19 cellular contexts compared by ENCODE assay signal in genomic region chr12:76531056-76531455, GRCh38. TPM values are rescaled to one million over a fixed set of nuclear protein-coding genes. Genes with fewer than 3 reads are reported as not detected.
A peak's percentile ranks its signal among the peaks of the same experiment; 100 is the strongest.
DNase-seq lines count a peak whose midpoint lies in the region; ATAC-seq, FAIRE-seq and TF ChIP-seq lines count a peak whose summit lies in the region.
"Had no signal": no experiment of that assay in that cellular context is flagged by ENCODE, and none has a peak within 500 bp of the region (broad histone marks: within the 10 kb centered on the region; RNA-seq: fewer than 3 reads in every experiment).

No MANE protein-coding gene starts in this region.

- no peak overlapping the region for H2BK5ac ChIP-seq in mesendoderm (ENCODE audit: low read length)

- TF ChIP-seq EP300 in GM12878 (IDR thresholded peaks at IDR 0.05; ENCODE audit: borderline replicate concordance in 1 of 2, control insufficient read depth in 1 of 2, low read depth in 2 of 2, low read length in 2 of 2): no peak

- no peak overlapping the region for H3K4ac ChIP-seq in mesendoderm (ENCODE audit: low read depth, low read length)

- peak overlapping the region; percentile 23 for H3K27ac Mint-ChIP-seq in activated T-cell treated with anti-CD3 and anti-CD28 coated beads, Interleukin-2, amount 50 U/mL, for 24 hours
- peak overlapping the region; percentile 65 for H3K27ac Mint-ChIP-seq in stimulated activated naive B cell treated with anti-CD40 and anti-IgM and Interleukin-4, amounts not matched to agents 10 μg/mL and 1 μg/mL and 100 μg/mL, for 72 hours

- CTCF ChIA-PET in GM12878 (lab: Yijun Ruan, JAX): no interaction called here

- H3K79me1 ChIP-seq in mesendoderm (ENCODE audit: low read length): peaks cover 3% of the 10 kb centered on the region

- H3K4me1 Mint-ChIP-seq in activated T-cell treated with anti-CD3 and anti-CD28 coated beads, Interleukin-2, amount 50 U/mL, for 24 hours (ENCODE audit: low read depth): peaks cover 61% of the 10 kb centered on the region
- H3K4me1 Mint-ChIP-seq in stimulated activated naive B cell treated with anti-CD40 and anti-IgM and Interleukin-4, amounts not matched to agents 10 μg/mL and 1 μg/mL and 100 μg/mL, for 72 hours: peaks cover 22 to 45% of the 10 kb centered on the region in 2 donors

- no peak overlapping the region for H3K4me2 ChIP-seq in GM12878 (ENCODE audit: control insufficient read depth, insufficient read depth)
- H3K4me2 ChIP-seq in mesendoderm (ENCODE audit: low read length): no peak overlapping the region
- H3K4me2 ChIP-seq: BLaER1 treated with 17β-estradiol and CSF1 and Interleukin-3, amounts not matched to agents 10 nM and 100 nM; PC-9 had no signal

- H2BK120ac ChIP-seq in mesendoderm (ENCODE audit: low read depth, low read length): no peak overlapping the region

- in situ Hi-C loops in GM12878 (cut with MboI): no loop called here

- H3K9me3 ChIP-seq in GM12878 (replicated peaks; ENCODE audit: control insufficient read depth, insufficient read depth, low read length): peaks cover 2% of the 10 kb centered on the region; the same call in 2 of the 3 replicates

- no peaks in the 10 kb centered on the region for H3K9me3 Mint-ChIP-seq in activated T-cell treated with anti-CD3 and anti-CD28 coated beads, Interleukin-2, amount 50 U/mL, for 24 hours
- H3K9me3 Mint-ChIP-seq in stimulated activated naive B cell treated with anti-CD40 and anti-IgM and Interleukin-4, amounts not matched to agents 10 μg/mL and 1 μg/mL and 100 μg/mL, for 72 hours: peaks cover 8 to 11% of the 10 kb centered on the region in 2 donors

- H3K36me3 Mint-ChIP-seq in activated T-cell treated with anti-CD3 and anti-CD28 coated beads, Interleukin-2, amount 50 U/mL, for 24 hours (ENCODE audit: low read depth): peaks cover 54% of the 10 kb centered on the region
- H3K36me3 Mint-ChIP-seq in stimulated activated naive B cell treated with anti-CD40 and anti-IgM and Interleukin-4, amounts not matched to agents 10 μg/mL and 1 μg/mL and 100 μg/mL, for 72 hours: peaks cover 28 to 43% of the 10 kb centered on the region in 2 donors

- no peaks in the 10 kb centered on the region for H3K4me1 ChIP-seq in GM12878 (ENCODE audit: control insufficient read depth, insufficient read depth, low read length)
- H3K4me1 ChIP-seq in mesendoderm (ENCODE audit: control insufficient read depth, low read depth, low read length): no peaks in the 10 kb centered on the region

- H3K27me3 ChIP-seq in GM12878 (replicated peaks in 1 of 2; ENCODE audit: control insufficient read depth in 2 of 2, insufficient read depth in 2 of 2, low read length in 1 of 2): no peaks in the 10 kb centered on the region
- H3K27me3 ChIP-seq in mesendoderm (ENCODE audit: insufficient read depth, low read length, poor library complexity): no peaks in the 10 kb centered on the region
- H3K27me3 ChIP-seq: BLaER1 treated with 17β-estradiol and CSF1 and Interleukin-3, amounts not matched to agents 10 nM and 100 nM had no signal

- FAIRE-seq in GM12878 (lab: Jason Lieb, UNC): peak; percentile 7
- FAIRE-seq: H54 had no signal

- BruUV-seq in GM12878 (replicated peaks; lab: Mats Ljungman, UMichigan): no TSS peak

- RAD21 ChIA-PET in GM12878 (lab: Charles Lee; ENCODE audit: unreplicated experiment): no interaction called here

- H3K27me3 Mint-ChIP-seq in activated T-cell treated with anti-CD3 and anti-CD28 coated beads, Interleukin-2, amount 50 U/mL, for 24 hours: no peaks in the 10 kb centered on the region
- no peaks in the 10 kb centered on the region for H3K27me3 Mint-ChIP-seq in stimulated activated naive B cell treated with anti-CD40 and anti-IgM and Interleukin-4, amounts not matched to agents 10 μg/mL and 1 μg/mL and 100 μg/mL, for 72 hours

- intact Hi-C loops in GM12878 (cut with micrococcal nuclease; ENCODE audit: unreplicated experiment): no loop called here

- TF ChIP-seq RAD21 in GM12878 (IDR thresholded peaks at IDR 0.05; ENCODE audit: insufficient read depth, low read depth, low read length): no peak

- no peaks in the 10 kb centered on the region for H4K20me1 ChIP-seq in GM12878 (ENCODE audit: control insufficient read depth, insufficient read depth)

- H3K27ac ChIP-seq in GM12878 (ENCODE audit: control insufficient read depth, insufficient read depth): no peak overlapping the region
- no peak overlapping the region for H3K27ac ChIP-seq in mesendoderm (ENCODE audit: low read depth, low read length)
- H3K27ac ChIP-seq: BLaER1 treated with 17β-estradiol and CSF1 and Interleukin-3, amounts not matched to agents 10 nM and 100 nM; PC-9 had no signal

- H3K18ac ChIP-seq in mesendoderm (ENCODE audit: low read length): peak overlapping the region; percentile 75

- H3K56ac ChIP-seq in mesendoderm (ENCODE audit: low read length): no peak overlapping the region

- TF ChIP-seq POLR2A in GM12878 (IDR thresholded peaks at IDR 0.05; ENCODE audit: low read depth, low read length): no peak

- no peak overlapping the region for H4K8ac ChIP-seq in mesendoderm (ENCODE audit: low read depth, low read length)

- ATAC-seq in GM12878: no peak
- ATAC-seq in stimulated activated naive B cell treated with anti-CD40 and anti-IgM and Interleukin-4, amounts not matched to agents 10 μg/mL and 1 μg/mL and 100 μg/mL, for 72 hours (replicated peaks): no peak
- ATAC-seq: Right ventricle myocardium inferior had no signal

- no peak overlapping the region for H2BK15ac ChIP-seq in mesendoderm (replicated peaks; ENCODE audit: low read depth)

- H3K9ac ChIP-seq in GM12878 (ENCODE audit: control insufficient read depth, insufficient read depth, low read length) (no peak overlapping the region), mesendoderm (ENCODE audit: low read length) (no peak overlapping the region)
- H3K9ac ChIP-seq: BLaER1 treated with 17β-estradiol and CSF1 and Interleukin-3, amounts not matched to agents 10 nM and 100 nM had no signal

- POLR2A ChIA-PET in GM12878 (lab: Charles Lee): no interaction called here

- no peak for DNase-seq in activated T-cell treated with anti-CD3 and anti-CD28 coated beads, Interleukin-2, amount 50 U/mL, for 24 hours
- DNase-seq in activated T-cell treated with anti-CD3 and anti-CD28 coated beads for 4 hours (no peak), GM12878 (ENCODE audit: low read depth, low spot score) (no peak), mesendoderm (no peak), cerebellar nuclear complex (lab: John Stamatoyannopoulos, UW) (no peak), superior temporal gyrus (ENCODE audit: extremely low spot score) (no peak)
- DNase-seq in stimulated activated naive B cell treated with anti-CD40 and anti-IgM and Interleukin-4, amounts not matched to agents 10 μg/mL and 1 μg/mL and 100 μg/mL, for 72 hours: no peak
- DNase-seq in stimulated activated CD4-positive, alpha-beta T cell treated with anti-CD3 and anti-CD28 coated beads, Interleukin-4, amount 100 ng/mL, for 4 hours: no peak
- DNase-seq: 8988T, IMR-90, NCI-H1092 treated with DMSO at 0.1 percent for 48 hours, NCI-H187 treated with DMSO at 0.1 percent for 48 hours, NCI-H2171, NCI-H446 treated with DMSO at 0.1 percent for 48 hours, NCI-H748 treated with DMSO at 0.1 percent for 48 hours, PC-9 had no signal

- H2AK5ac ChIP-seq in mesendoderm (ENCODE audit: low read length): no peak overlapping the region

- no peak overlapping the region for H3K4me3 Mint-ChIP-seq in activated T-cell treated with anti-CD3 and anti-CD28 coated beads, Interleukin-2, amount 50 U/mL, for 24 hours
- H3K4me3 Mint-ChIP-seq in stimulated activated naive B cell treated with anti-CD40 and anti-IgM and Interleukin-4, amounts not matched to agents 10 μg/mL and 1 μg/mL and 100 μg/mL, for 72 hours: no peak overlapping the region

- H3K4me3 ChIP-seq in GM12878 (no peak overlapping the region), mesendoderm (ENCODE audit: low read length) (no peak overlapping the region)
- H3K4me3 ChIP-seq: BLaER1 treated with 17β-estradiol and CSF1 and Interleukin-3, amounts not matched to agents 10 nM and 100 nM; PC-9 had no signal

- H3K36me3 ChIP-seq in GM12878 (ENCODE audit: control insufficient read depth in 2 of 2, insufficient read depth in 2 of 2, low read length in 1 of 2) (no peaks in the 10 kb centered on the region), mesendoderm (ENCODE audit: control insufficient read depth, insufficient read depth, low read length) (no peaks in the 10 kb centered on the region)

- no peak overlapping the region for H3K23ac ChIP-seq in mesendoderm (ENCODE audit: low read length)

- no peak for TF ChIP-seq CTCF in GM12878 (IDR thresholded peaks at IDR 0.05 in 2 of 3, conservative IDR thresholded peaks at IDR 0.05 in 1 of 3; ENCODE audit: control insufficient read depth in 2 of 3, extremely low read depth in 1 of 3, insufficient read depth in 1 of 3, low read depth in 3 of 3, low read length in 3 of 3)

- no peaks in the 10 kb centered on the region; the same call in 1 of the 2 replicates for H3K79me2 ChIP-seq in GM12878 (ENCODE audit: control insufficient read depth, insufficient read depth, low read length)
- no peaks in the 10 kb centered on the region for H3K79me2 ChIP-seq in mesendoderm (ENCODE audit: control insufficient read depth, insufficient read depth, low read length)

- SMC1A ChIA-PET in GM12878 (lab: Charles Lee; ENCODE audit: uncharacterized antibody, unreplicated experiment): no interaction called here

- no peak overlapping the region for H4K5ac ChIP-seq in mesendoderm (ENCODE audit: low read length)

- no peak overlapping the region for H2AFZ ChIP-seq in GM12878 (ENCODE audit: control insufficient read depth, low read depth, low read length)
- H2AFZ ChIP-seq: PC-9 had no signal

TF ChIP-seq in GM12878, 131 proteins besides CTCF, POLR2A, EP300 and RAD21 (continues in another document):
- TF ChIP-seq BACH1 (IDR thresholded peaks at IDR 0.05; ENCODE audit: borderline replicate concordance) (no peak), SUZ12 (IDR thresholded peaks at IDR 0.05; ENCODE audit: unreplicated experiment) (no peak)

RNA-seq across cellular contexts. Expression of gene OSBPL8, which starts 28.5 kb away (rescaled TPM):
- total RNA-seq in GM12878 (2013; cell fraction: nucleolus; rRNA removed): 147 and 153 TPM in 2 replicates
- total RNA-seq in GM12878 (2014; rRNA removed): 21.9 and 28.6 TPM in 2 replicates
- 50.6 and 52.9 TPM in 2 replicates for total RNA-seq in GM12878 (2014; rRNA removed; fragmentation: Illumina TruSeq; extraction: Trizol)
- 55.0 and 58.0 TPM in 2 replicates for total RNA-seq in GM12878 (2021)
- polyA plus RNA-seq in GM12878 (2011; ENCODE audit: low read depth): 5.6 TPM
- polyA plus RNA-seq in GM12878 (2011; rRNA removed): 34.0 and 58.2 TPM in 2 replicates
- 15.3 and 15.4 TPM in 2 replicates for polyA plus RNA-seq in GM12878 (2011; cell fraction: cytosol; rRNA removed)
- 22.1 and 22.6 TPM in 2 replicates for polyA plus RNA-seq in GM12878 (2011; cell fraction: nucleus; rRNA removed)
- polyA plus RNA-seq in GM12878 (2012): 8.2 and 11.7 TPM in 2 replicates
- polyA plus RNA-seq in GM12878 (2014; fragmentation: Illumina TruSeq; extraction: Trizol): 30.0 and 33.3 TPM in 2 replicates
- 10 to 100 TPM; 10.4 to 13.7 TPM for polyA plus RNA-seq in GM12878 (2014; fragmentation: Nextera tagmentation; extraction: Ambion mirVana)
- 18.3 and 20.3 TPM in 2 replicates for polyA plus RNA-seq in GM12878 (2014; rRNA removed)
- polyA plus RNA-seq in GM12878 (2016; fragmentation: Nextera tagmentation; extraction: Ambion mirVana): 10 to 100 TPM; 37.8 to 39.9 TPM
- 71.8 and 137 TPM in 2 replicates for polyA minus RNA-seq in GM12878 (2011; rRNA and poly(A)+ RNA removed)
- 20.4 and 33.1 TPM in 2 replicates for polyA minus RNA-seq in GM12878 (2011; cell fraction: cytosol; rRNA and poly(A)+ RNA removed)
- polyA minus RNA-seq in GM12878 (2011; cell fraction: nucleus; rRNA and poly(A)+ RNA removed): 59.0 and 108 TPM in 2 replicates
- polyA plus RNA-seq in mesendoderm (2013, experiment 1 of 2): 38.7 TPM
- 37.7 TPM for polyA plus RNA-seq in mesendoderm (2013, experiment 2 of 2)
